Comparison of ENCODE assay signal across 10 cellular contexts in genomic region chr2:142742301-142743214, GRCh38.
DNase-seq lines count a peak whose midpoint lies in the region; TF ChIP-seq lines count a peak whose summit lies in the region.
"Had no signal": no experiment of that assay in that cellular context is flagged by ENCODE, and none has a peak within 500 bp of the region (broad histone marks: within the 10 kb centered on the region; RNA-seq: fewer than 3 reads in every experiment).

No MANE protein-coding gene starts in this region.

- H3K4me1 ChIP-seq in GM23248 (ENCODE audit: insufficient read depth): no peaks in the 10 kb centered on the region

- H2AFZ ChIP-seq in GM23248: no peak overlapping the region

- no peak overlapping the region for H3K9ac ChIP-seq in GM23248

- no peaks in the 10 kb centered on the region for H3K9me2 ChIP-seq in GM23248 (ENCODE audit: insufficient read depth)

- WGBS in GM23248 (ENCODE audit: low coverage in 1 of 2, low lambda C conversion rate in 2 of 2, missing lambda C conversion rate in 2 of 2), 2 experiments: 69 to 75% methylated on average over 5 of the region's 5 CpGs

- DNase-seq in Caki2 (ENCODE audit: low read depth): peak; percentile 82
- peak; percentile 46 for DNase-seq in GM23248
- DNase-seq in M059J (ENCODE audit: low read depth): peak; percentile 78
- peak; percentile 16 for DNase-seq in fibroblast of pulmonary artery (ENCODE audit: low read depth)
- no peak for DNase-seq in NCI-H2029 (lab: John Stamatoyannopoulos, UW)
- DNase-seq in inferior parietal cortex (ENCODE audit: extremely low spot score): no peak
- no peak for DNase-seq in activated T-helper 2 cell treated with anti-CD3 and anti-CD28 coated beads, Interferon-gamma antibody, Interleukin-2, Interleukin-4, amounts not matched to agents 10 μg/mL and 5 μg/mL and 100 μg/mL, durations not matched to agents 14 hours and 24 hours and 36 hours (ENCODE audit: low spot score)
- no peak for DNase-seq in DMS114 treated with DMSO at 0.1 percent for 48 hours (lab: John Stamatoyannopoulos, UW; ENCODE audit: unreplicated experiment)
- DNase-seq: stimulated activated naive B cell treated with anti-CD40 and anti-IgM and Interleukin-4, amounts not matched to agents 10 μg/mL and 1 μg/mL and 100 μg/mL, for 72 hours had no signal

- no peaks in the 10 kb centered on the region for H3K36me3 Mint-ChIP-seq in activated T-helper 2 cell treated with anti-CD3 and anti-CD28 coated beads, Interferon-gamma antibody, Interleukin-2, Interleukin-4, amounts not matched to agents 10 μg/mL and 5 μg/mL and 100 μg/mL, durations not matched to agents 14 hours and 24 hours and 36 hours (ENCODE audit: low read depth)
- H3K36me3 Mint-ChIP-seq: stimulated activated naive B cell treated with anti-CD40 and anti-IgM and Interleukin-4, amounts not matched to agents 10 μg/mL and 1 μg/mL and 100 μg/mL, for 72 hours had no signal

- H3K79me2 ChIP-seq in GM23248 (ENCODE audit: insufficient read depth): no peaks in the 10 kb centered on the region

- intact Hi-C loops in activated T-helper 2 cell treated with anti-CD3 and anti-CD28 coated beads, Interferon-gamma antibody, Interleukin-2, Interleukin-4, amounts not matched to agents 10 μg/mL and 5 μg/mL and 100 μg/mL, durations not matched to agents 14 hours and 24 hours and 36 hours (cut with micrococcal nuclease): no loop called here

- H3K4me1 Mint-ChIP-seq in activated T-helper 2 cell treated with anti-CD3 and anti-CD28 coated beads, Interferon-gamma antibody, Interleukin-2, Interleukin-4, amounts not matched to agents 10 μg/mL and 5 μg/mL and 100 μg/mL, durations not matched to agents 14 hours and 24 hours and 36 hours (ENCODE audit: low read depth): no peaks in the 10 kb centered on the region
- H3K4me1 Mint-ChIP-seq: nephron; stimulated activated naive B cell treated with anti-CD40 and anti-IgM and Interleukin-4, amounts not matched to agents 10 μg/mL and 1 μg/mL and 100 μg/mL, for 72 hours had no signal

- no peaks in the 10 kb centered on the region for H3K9me3 Mint-ChIP-seq in activated T-helper 2 cell treated with anti-CD3 and anti-CD28 coated beads, Interferon-gamma antibody, Interleukin-2, Interleukin-4, amounts not matched to agents 10 μg/mL and 5 μg/mL and 100 μg/mL, durations not matched to agents 14 hours and 24 hours and 36 hours

- in situ Hi-C loops in Caki2 (cut with HindIII; ENCODE audit: low pct_unique_long_range_greater_than_20kb, low sequenced_read_pairs): no loop called here
- in situ Hi-C loops in GM23248 (cut with MboI): no loop called here

- no peak overlapping the region for H3K4me3 Mint-ChIP-seq in activated T-helper 2 cell treated with anti-CD3 and anti-CD28 coated beads, Interferon-gamma antibody, Interleukin-2, Interleukin-4, amounts not matched to agents 10 μg/mL and 5 μg/mL and 100 μg/mL, durations not matched to agents 14 hours and 24 hours and 36 hours (ENCODE audit: low read depth)
- H3K4me3 Mint-ChIP-seq: nephron; stimulated activated naive B cell treated with anti-CD40 and anti-IgM and Interleukin-4, amounts not matched to agents 10 μg/mL and 1 μg/mL and 100 μg/mL, for 72 hours had no signal

- H3F3A ChIP-seq in GM23248 (ENCODE audit: insufficient read depth): no peaks in the 10 kb centered on the region

- no peak overlapping the region for H3K27ac Mint-ChIP-seq in activated T-helper 2 cell treated with anti-CD3 and anti-CD28 coated beads, Interferon-gamma antibody, Interleukin-2, Interleukin-4, amounts not matched to agents 10 μg/mL and 5 μg/mL and 100 μg/mL, durations not matched to agents 14 hours and 24 hours and 36 hours
- H3K27ac Mint-ChIP-seq: nephron; stimulated activated naive B cell treated with anti-CD40 and anti-IgM and Interleukin-4, amounts not matched to agents 10 μg/mL and 1 μg/mL and 100 μg/mL, for 72 hours had no signal

- H3K9me3 ChIP-seq in GM23248 (ENCODE audit: low read depth): no peaks in the 10 kb centered on the region

- no peak overlapping the region for H3K4me2 ChIP-seq in GM23248 (ENCODE audit: unreplicated experiment)

- no peak for TF ChIP-seq CTCF in fibroblast of pulmonary artery (IDR thresholded peaks at IDR 0.05; ENCODE audit: low read length, missing control alignments)

- H4K20me1 ChIP-seq in GM23248 (ENCODE audit: insufficient read depth): no peaks in the 10 kb centered on the region

- H3K27me3 ChIP-seq in GM23248 (replicated peaks; ENCODE audit: insufficient read depth): no peaks in the 10 kb centered on the region

- no peak overlapping the region for H3K27ac ChIP-seq in GM23248

- H3K36me3 ChIP-seq in GM23248 (ENCODE audit: low read depth): no peaks in the 10 kb centered on the region

- no peaks in the 10 kb centered on the region for H3K27me3 Mint-ChIP-seq in activated T-helper 2 cell treated with anti-CD3 and anti-CD28 coated beads, Interferon-gamma antibody, Interleukin-2, Interleukin-4, amounts not matched to agents 10 μg/mL and 5 μg/mL and 100 μg/mL, durations not matched to agents 14 hours and 24 hours and 36 hours (ENCODE audit: low read depth)
- H3K27me3 Mint-ChIP-seq: stimulated activated naive B cell treated with anti-CD40 and anti-IgM and Interleukin-4, amounts not matched to agents 10 μg/mL and 1 μg/mL and 100 μg/mL, for 72 hours had no signal

- no peak overlapping the region for H3K4me3 ChIP-seq in GM23248
- no peak overlapping the region for H3K4me3 ChIP-seq in fibroblast of pulmonary artery (replicated peaks; ENCODE audit: low read depth, low read length)

Comparison
In these comparisons a context has a peak if more than half of its experiments do, and no peak if none do; other contexts are left out.
1. DNase-seq: peak in Caki2 (single experiment), GM23248 (single experiment), M059J (single experiment) and fibroblast of pulmonary artery (single experiment); none in NCI-H2029 (single experiment), inferior parietal cortex (single experiment), activated T-helper 2 cell treated with anti-CD3 and anti-CD28 coated beads, Interferon-gamma antibody, Interleukin-2, Interleukin-4, amounts not matched to agents 10 μg/mL and 5 μg/mL and 100 μg/mL, durations not matched to agents 14 hours and 24 hours and 36 hours (single experiment) and DMS114 treated with DMSO at 0.1 percent for 48 hours (single experiment).